Comparison of ENCODE assay signal across 24 cellular contexts in the genomic region with DNA sequence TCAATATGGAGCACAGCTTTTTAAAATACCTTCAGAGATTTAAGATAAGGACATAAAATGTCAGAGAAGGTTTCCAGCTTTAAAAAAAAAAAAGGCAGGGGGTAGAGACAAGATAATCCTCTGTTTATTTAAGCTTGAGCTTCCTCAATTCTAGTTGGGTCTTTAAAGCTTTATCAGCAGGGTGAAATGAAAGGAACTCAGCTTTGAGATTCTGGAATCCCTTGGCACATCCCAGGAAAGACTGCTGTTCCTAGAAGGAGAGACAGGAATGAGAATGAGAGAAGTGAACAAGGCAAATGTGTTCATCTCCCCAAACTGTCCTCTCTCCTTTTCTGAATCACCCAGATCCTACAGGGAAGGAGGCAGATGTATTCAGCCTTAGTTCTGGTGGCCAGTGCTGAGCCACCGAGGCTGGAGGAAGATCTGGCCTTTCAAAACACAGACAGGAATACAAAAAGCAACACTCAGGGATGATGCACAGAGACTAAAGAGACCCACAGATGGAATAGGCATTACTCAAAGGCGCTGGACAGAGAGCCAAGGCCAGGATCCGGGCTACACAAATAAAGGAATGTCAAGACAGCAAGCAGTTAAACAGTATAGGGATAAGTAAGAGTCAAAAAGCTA.
"Had no signal": no experiment of that assay in that cellular context is flagged by ENCODE, and none has a peak within 500 bp of the region (broad histone marks: within the 10 kb centered on the region; RNA-seq: fewer than 3 reads in every experiment).

No MANE protein-coding gene starts in this region.

- H3K4me1 Mint-ChIP-seq: activated naive CD8-positive, alpha-beta T cell treated with anti-CD3 and anti-CD28 coated beads, Interleukin-2, amount 50 U/mL, for 24 hours; WTC11 had no signal

- H3K36me3 ChIP-seq: gastroesophageal sphincter, sigmoid colon, spleen, thoracic aorta, vagina had no signal

- H3K27ac Mint-ChIP-seq: activated naive CD8-positive, alpha-beta T cell treated with anti-CD3 and anti-CD28 coated beads, Interleukin-2, amount 50 U/mL, for 24 hours; activated T-cell treated with anti-CD3 and anti-CD28 coated beads, Interleukin-2, amount 50 U/mL, for 24 hours; dendritic cell treated with granulocyte-macrophage colony-stimulating factor and Interleukin-4, amounts not matched to agents 40 ng/mL and 50 ng/mL, for 4 days; naive thymus-derived CD4-positive, alpha-beta T cell; progenitor cell of endocrine pancreas; T-cell; T-helper 2 cell treated with Interferon-gamma antibody and Interleukin-4, amounts not matched to agents 5 μg/mL and 100 μg/mL, for 36 hours; type B pancreatic cell; WTC11 had no signal

- H3K4me1 ChIP-seq: gastroesophageal sphincter, sigmoid colon, spleen, vagina had no signal

- H3K27ac ChIP-seq: gastroesophageal sphincter, sigmoid colon, spleen, thoracic aorta, vagina had no signal

- H3K9me3 ChIP-seq: gastroesophageal sphincter, sigmoid colon, spleen, thoracic aorta, vagina had no signal

- ATAC-seq: activated naive CD8-positive, alpha-beta T cell treated with anti-CD3 and anti-CD28 coated beads, Interleukin-2, amount 50 U/mL, for 24 hours; esophagus mucosa; gastroesophageal sphincter; left cardiac atrium; naive thymus-derived CD4-positive, alpha-beta T cell; T-cell; WTC11 had no signal

- H3K27me3 Mint-ChIP-seq: activated T-cell treated with anti-CD3 and anti-CD28 coated beads, Interleukin-2, amount 50 U/mL, for 24 hours; dendritic cell treated with granulocyte-macrophage colony-stimulating factor and Interleukin-4, amounts not matched to agents 40 ng/mL and 50 ng/mL, for 4 days; progenitor cell of endocrine pancreas had no signal

- H3K4me3 Mint-ChIP-seq: activated naive CD8-positive, alpha-beta T cell treated with anti-CD3 and anti-CD28 coated beads, Interleukin-2, amount 50 U/mL, for 24 hours; activated T-cell treated with anti-CD3 and anti-CD28 coated beads, Interleukin-2, amount 50 U/mL, for 24 hours; dendritic cell treated with granulocyte-macrophage colony-stimulating factor and Interleukin-4, amounts not matched to agents 40 ng/mL and 50 ng/mL, for 4 days; naive thymus-derived CD4-positive, alpha-beta T cell; T-cell; T-helper 2 cell treated with Interferon-gamma antibody and Interleukin-4, amounts not matched to agents 5 μg/mL and 100 μg/mL, for 36 hours; type B pancreatic cell; WTC11 had no signal

- H3K27me3 ChIP-seq: gastroesophageal sphincter, sigmoid colon, spleen, vagina had no signal

- DNase-seq: activated CD8-positive, alpha-beta memory T cell treated with anti-CD3 and anti-CD28 coated beads, Interleukin-2, amount 50 U/mL, for 4 hours; activated naive CD4-positive, alpha-beta T cell treated with Interleukin-2 at 50 U/mL for 16 hours; activated naive CD8-positive, alpha-beta T cell treated with anti-CD3 and anti-CD28 coated beads, Interleukin-2, amount 50 U/mL, for 24 hours; activated T-cell treated with anti-CD3 and anti-CD28 coated beads, Interleukin-2, amount 50 U/mL, for 24 hours; effector CD4-positive, alpha-beta T cell; head of caudate nucleus; islet precursor cell; left cardiac atrium; naive thymus-derived CD4-positive, alpha-beta T cell; retina; sigmoid colon; spleen; stimulated activated CD4-positive, alpha-beta T cell treated with anti-CD3 and anti-CD28 coated beads, Interleukin-4, amount 100 ng/mL, for 24 hours; stimulated activated naive CD4-positive, alpha-beta T cell treated with Interleukin-2 at 50 U/mL for 16 hours; T-cell had no signal

- H3K4me3 ChIP-seq: gastroesophageal sphincter, sigmoid colon, spleen, thoracic aorta, vagina had no signal

- H3K36me3 Mint-ChIP-seq: T-cell, type B pancreatic cell, WTC11 had no signal

- H3K9me3 Mint-ChIP-seq: activated naive CD8-positive, alpha-beta T cell treated with anti-CD3 and anti-CD28 coated beads, Interleukin-2, amount 50 U/mL, for 24 hours; activated T-cell treated with anti-CD3 and anti-CD28 coated beads, Interleukin-2, amount 50 U/mL, for 24 hours; dendritic cell treated with granulocyte-macrophage colony-stimulating factor and Interleukin-4, amounts not matched to agents 40 ng/mL and 50 ng/mL, for 4 days; T-cell; T-helper 2 cell treated with Interferon-gamma antibody and Interleukin-4, amounts not matched to agents 5 μg/mL and 100 μg/mL, for 36 hours had no signal
